In the genomic region with DNA sequence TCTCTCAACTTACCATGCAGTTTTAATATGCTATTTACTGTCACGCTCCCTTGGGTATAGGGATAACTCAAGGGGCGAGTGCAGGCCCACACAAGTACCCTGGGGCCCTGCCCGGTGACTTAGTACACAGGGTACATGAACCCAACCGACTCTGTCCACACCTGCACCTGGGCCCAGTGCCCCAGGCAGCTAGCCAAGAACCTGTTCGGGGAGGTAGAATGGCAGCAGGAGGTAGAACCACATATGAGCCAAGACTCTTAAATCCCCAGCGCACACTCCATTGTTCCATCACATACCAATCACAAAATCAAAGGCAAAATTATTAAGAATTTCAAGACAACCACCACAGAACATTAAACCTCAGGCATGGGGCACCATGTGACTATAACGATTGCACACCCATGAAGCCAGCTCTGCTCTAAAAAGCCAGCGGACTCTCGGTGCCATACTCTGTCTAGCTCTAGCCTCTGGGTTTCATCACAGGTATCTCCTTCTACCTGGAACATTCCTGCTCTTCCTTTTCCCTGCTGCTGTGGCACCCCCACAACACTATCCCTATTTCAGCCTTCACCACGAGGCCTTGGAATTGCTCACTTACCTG, we compare ENCODE assay signal across 17 cellular contexts. TPM values are rescaled to one million over a fixed set of nuclear protein-coding genes. Genes with fewer than 3 reads are reported as not detected.
DNase-seq lines count a peak whose midpoint lies in the region; ATAC-seq and TF ChIP-seq lines count a peak whose summit lies in the region.
"Had no signal": no experiment of that assay in that cellular context is flagged by ENCODE, and none has a peak within 500 bp of the region (broad histone marks: within the 10 kb centered on the region; RNA-seq: fewer than 3 reads in every experiment).

No MANE protein-coding gene starts in this region.

- H3K27me3 ChIP-seq in foreskin keratinocyte (no peaks in the 10 kb centered on the region), upper lobe of right lung (no peaks in the 10 kb centered on the region), esophagus muscularis mucosa (no peaks in the 10 kb centered on the region)

- no peak for TF ChIP-seq POLR2A in esophagus muscularis mucosa (IDR thresholded peaks at IDR 0.05; ENCODE audit: low read depth)

- DNase-seq in Right ventricle myocardium superior (no peak), cardiac septum (ENCODE audit: low spot score) (no peak), NCI-H526 (lab: John Stamatoyannopoulos, UW) (peak; percentile 66 to 86), foreskin keratinocyte (peak in 1 of 2 donors; percentile 28), upper lobe of right lung (peak; percentile 68), epidermal melanocyte (ENCODE audit: insufficient read length, low spot score) (no peak), esophagus muscularis mucosa (ENCODE audit: extremely low spot score) (no peak)
- DNase-seq: ACHN; activated B cell treated with CpG ODN at 0.5 μM for 24 hours; Karpas-422; NCI-H446 treated with DMSO at 0.1 percent for 48 hours; stimulated activated CD4-positive, alpha-beta T cell treated with anti-CD3 and anti-CD28 coated beads, Interleukin-1b, Interleukin-23, amount 100 ng/mL, for 48 hours; SW 1271 had no signal

- H3K36me3 ChIP-seq in upper lobe of right lung (peaks cover 17% of the 10 kb centered on the region), esophagus muscularis mucosa (peaks cover 3 to 69% (median 24%) of the 10 kb centered on the region in 4 donors)

- H3K9me3 ChIP-seq in upper lobe of right lung (no peaks in the 10 kb centered on the region), esophagus muscularis mucosa (no peaks in the 10 kb centered on the region)

- whole genome bisulfite sequencing in esophagus muscularis mucosa, result 82% methylated on average over 10 of the region's 10 CpGs

- TF ChIP-seq CTCF in foreskin keratinocyte (conservative IDR thresholded peaks at IDR 0.05), result no peak
- TF ChIP-seq CTCF in upper lobe of right lung (IDR thresholded peaks at IDR 0.05), result no peak
- no peak for TF ChIP-seq CTCF in esophagus muscularis mucosa (IDR thresholded peaks at IDR 0.05)

- no peak overlapping the region for H3K4me3 ChIP-seq in upper lobe of right lung
- no peak overlapping the region for H3K4me3 ChIP-seq in esophagus muscularis mucosa
- H3K4me3 ChIP-seq: GM23338 had no signal

- H3K27ac ChIP-seq in foreskin keratinocyte (no peak overlapping the region), upper lobe of right lung (no peak overlapping the region), esophagus muscularis mucosa (replicated peaks in 1 of 4) (no peak overlapping the region)

- TF ChIP-seq EP300 in esophagus muscularis mucosa (IDR thresholded peaks at IDR 0.05), result no peak

- H3K4me1 ChIP-seq in foreskin keratinocyte, result no peaks in the 10 kb centered on the region
- no peaks in the 10 kb centered on the region for H3K4me1 ChIP-seq in upper lobe of right lung
- no peaks in the 10 kb centered on the region for H3K4me1 ChIP-seq in esophagus muscularis mucosa

- intact Hi-C loops in Right ventricle myocardium superior (cut with DNase I) (no loop called here), cardiac septum (cut with DNase I) (no loop called here), upper lobe of right lung (cut with DNase I) (no loop called here), esophagus muscularis mucosa (cut with DNase I) (no loop called here)

- peak; percentile 41 for ATAC-seq in Right ventricle myocardium superior (ENCODE audit: poor library complexity)
- peak; percentile 71 for ATAC-seq in foreskin keratinocyte
- peak; percentile 44 for ATAC-seq in upper lobe of right lung
- ATAC-seq in GM18909 (IDR thresholded peaks at IDR 0.05; ENCODE audit: poor library complexity, unreplicated experiment), result no peak
- ATAC-seq: GM23338; natural killer cell treated with Interleukin-12 subunit alpha and Interleukin-12 subunit beta and Interleukin-15 and Interleukin-18, amount 100 ng/mL, for 72 hours; Panc1 had no signal

RNA-seq across cellular contexts. Expression of a gene that starts 14.6 kb away (rescaled TPM):
- total RNA-seq in Right ventricle myocardium superior (10.8 TPM), cardiac septum (12.3 TPM), foreskin keratinocyte (10.2 and 10.3 TPM in 2 replicates), upper lobe of right lung (28.5 TPM), esophagus muscularis mucosa (10 to 100 TPM; 18.5 to 28.7 (median 22.8) TPM)
- 3.5 and 4.1 TPM in 2 replicates for polyA plus RNA-seq in foreskin keratinocyte

Comparison
In these comparisons a context has a peak if more than half of its experiments do, and no peak if none do; other contexts are left out.
1. DNase-seq: peak in NCI-H526 (2 of 2) and upper lobe of right lung (single experiment); none in Right ventricle myocardium superior (single experiment), cardiac septum (single experiment), epidermal melanocyte (single experiment) and esophagus muscularis mucosa (single experiment).